ENCODE assay signal across 16 cellular contexts in genomic region chr22:37776639-37777005, GRCh38. TPM values are rescaled to one million over a fixed set of nuclear protein-coding genes. Genes with fewer than 3 reads are reported as not detected.
A peak's percentile ranks its signal among the peaks of the same experiment; 100 is the strongest.
DNase-seq lines count a peak whose midpoint lies in the region; ATAC-seq, FAIRE-seq and TF ChIP-seq lines count a peak whose summit lies in the region.
"Had no signal": no experiment of that assay in that cellular context is flagged by ENCODE, and none has a peak within 500 bp of the region (broad histone marks: within the 10 kb centered on the region; RNA-seq: fewer than 3 reads in every experiment).

No MANE protein-coding gene starts in this region.

- H3K79me2 ChIP-seq in endothelial cell of umbilical vein (ENCODE audit: control insufficient read depth, insufficient read depth, low read length) (no peaks in the 10 kb centered on the region), osteoblast (ENCODE audit: insufficient read depth, low read length) (no peaks in the 10 kb centered on the region)

- 85% methylated on average over 10 of the region's 10 CpGs for WGBS in liver
- 60% methylated on average over 6 of the region's 10 CpGs for WGBS in right lobe of liver (ENCODE audit: insufficient coverage, low coverage, low lambda C conversion rate, missing lambda C conversion rate)

- peak overlapping the region; percentile 73 to 78 for H3K27ac ChIP-seq in liver (ENCODE audit: low read depth in 1 of 2, low read length in 2 of 2)
- H3K27ac ChIP-seq in right lobe of liver: peak overlapping the region in 1 of 3 donors; percentile 71
- H3K27ac ChIP-seq in endothelial cell of umbilical vein (ENCODE audit: insufficient read depth, low read depth, low read length): no peak overlapping the region
- H3K27ac ChIP-seq in osteoblast (ENCODE audit: low read depth, low read length): peak overlapping the region; percentile 77
- H3K27ac ChIP-seq: A549, neural progenitor cell had no signal

- CTCF ChIA-PET in endothelial cell of umbilical vein (lab: Charles Lee): interaction anchor here (1.0 to 1.6 kb wide), 2 partner anchors 9 to 133 kb away, joined by 4 read pairs; no protein-coding TSS in a partner anchor

- H3K36me3 ChIP-seq in liver (ENCODE audit: control insufficient read depth in 4 of 4, insufficient read depth in 3 of 4, low read depth in 1 of 4, low read length in 3 of 4): peaks cover 0 to 29% (median 11%) of the 10 kb centered on the region in 4 donors
- peaks cover 0 to 11% (median 5%) of the 10 kb centered on the region in 4 donors for H3K36me3 ChIP-seq in right lobe of liver
- peaks cover 0 to 23% of the 10 kb centered on the region in 2 experiments for H3K36me3 ChIP-seq in endothelial cell of umbilical vein (ENCODE audit: control insufficient read depth in 2 of 2, extremely low read depth in 1 of 2, insufficient read depth in 2 of 2, low read length in 2 of 2)
- peaks cover 36% of the 10 kb centered on the region for H3K36me3 ChIP-seq in osteoblast (ENCODE audit: insufficient read depth, low read length)
- H3K36me3 ChIP-seq: neural progenitor cell had no signal

- H3K9ac ChIP-seq in liver (ENCODE audit: low read depth in 1 of 2, low read length in 2 of 2): no peak overlapping the region
- H3K9ac ChIP-seq in endothelial cell of umbilical vein (replicated peaks; ENCODE audit: extremely low read depth, insufficient read depth, low read length): no peak overlapping the region
- H3K9ac ChIP-seq: neural progenitor cell had no signal

- TF ChIP-seq CTCF in liver (IDR thresholded peaks at IDR 0.05; ENCODE audit: low read depth, low read length, missing input control) (no peak), right lobe of liver (IDR thresholded peaks at IDR 0.05) (no peak), endothelial cell of umbilical vein (IDR thresholded peaks at IDR 0.05; ENCODE audit: extremely low read depth in 1 of 2, insufficient read depth in 1 of 2, low read depth in 1 of 2, low read length in 2 of 2) (no peak), osteoblast (IDR thresholded peaks at IDR 0.05; ENCODE audit: extremely low read depth, low read depth, low read length) (no peak)

- no peak overlapping the region for H3K4me2 ChIP-seq in endothelial cell of umbilical vein (ENCODE audit: insufficient read depth, low read length)
- peak overlapping the region; percentile 60 for H3K4me2 ChIP-seq in osteoblast (ENCODE audit: insufficient read depth, low read length)
- H3K4me2 ChIP-seq: A549, neural progenitor cell had no signal

- H2AFZ ChIP-seq in endothelial cell of umbilical vein (ENCODE audit: low read depth, low read length) (no peak overlapping the region), osteoblast (ENCODE audit: low read length) (no peak overlapping the region)
- H2AFZ ChIP-seq: neural progenitor cell had no signal

- peak; percentile 68 for FAIRE-seq in endothelial cell of umbilical vein (lab: Jason Lieb, UNC)
- FAIRE-seq: A549, small intestine, TTC549 had no signal

- no peak overlapping the region for H3K4me3 ChIP-seq in liver (ENCODE audit: low read depth in 1 of 3, low read length in 3 of 3)
- H3K4me3 ChIP-seq in right lobe of liver: no peak overlapping the region
- H3K4me3 ChIP-seq in endothelial cell of umbilical vein (replicated peaks in 1 of 3; ENCODE audit: insufficient read depth in 1 of 3, low read depth in 1 of 3, low read length in 3 of 3): no peak overlapping the region
- H3K4me3 ChIP-seq in osteoblast (ENCODE audit: insufficient read depth, low read length): peak overlapping the region; percentile 10
- H3K4me3 ChIP-seq: A549, neural progenitor cell had no signal

- H3K4me1 ChIP-seq in liver (ENCODE audit: control insufficient read depth in 4 of 4, insufficient read depth in 4 of 4, low read length in 3 of 4): peaks cover 4 to 13% (median 5%) of the 10 kb centered on the region in 4 donors
- H3K4me1 ChIP-seq in right lobe of liver: peaks cover 0 to 6% (median 3%) of the 10 kb centered on the region in 4 donors
- H3K4me1 ChIP-seq in endothelial cell of umbilical vein (ENCODE audit: control insufficient read depth, extremely low read depth, insufficient read depth, low read length): peaks cover 4% of the 10 kb centered on the region
- H3K4me1 ChIP-seq in osteoblast (ENCODE audit: insufficient read depth, low read length): peaks cover 29% of the 10 kb centered on the region

- no peak for DNase-seq in right lobe of liver
- DNase-seq in endothelial cell of umbilical vein (ENCODE audit: low read depth, low spot score): no peak
- peak; percentile 76 for DNase-seq in osteoblast (ENCODE audit: insufficient read length, low spot score, missing footprints)
- DNase-seq in ecto neural progenitor cell (ENCODE audit: low spot score): no peak
- no peak for DNase-seq in AG08396 (ENCODE audit: low spot score)
- DNase-seq in head of caudate nucleus: no peak
- DNase-seq in epidermal melanocyte (ENCODE audit: insufficient read length, low spot score): no peak
- DNase-seq: activated effector memory CD4-positive, alpha-beta T cell treated with Interleukin-2 at 50 U/mL for 16 hours; anterior cingulate cortex; GDM1; stimulated activated naive CD4-positive, alpha-beta T cell treated with Interleukin-2 at 50 U/mL for 16 hours had no signal

- H3K9me3 ChIP-seq in liver (ENCODE audit: control insufficient read depth in 4 of 4, low read length in 3 of 4) (no peaks in the 10 kb centered on the region), right lobe of liver (no peaks in the 10 kb centered on the region), endothelial cell of umbilical vein (replicated peaks; ENCODE audit: control insufficient read depth, insufficient read depth, low read length) (no peaks in the 10 kb centered on the region), osteoblast (ENCODE audit: low read depth, low read length) (no peaks in the 10 kb centered on the region)
- H3K9me3 ChIP-seq: A549 had no signal

- ATAC-seq in right lobe of liver: no peak
- ATAC-seq: A549 had no signal

- no peaks in the 10 kb centered on the region for H4K20me1 ChIP-seq in endothelial cell of umbilical vein (replicated peaks; ENCODE audit: control insufficient read depth, extremely low read depth, insufficient read depth, low read length)
- H4K20me1 ChIP-seq in osteoblast (ENCODE audit: insufficient read depth, low read length): no peaks in the 10 kb centered on the region

- TF ChIP-seq RAD21 in liver (IDR thresholded peaks at IDR 0.05): no peak

- POLR2A ChIA-PET in endothelial cell of umbilical vein (lab: Charles Lee): no interaction called here

- dilution Hi-C loops in endothelial cell of umbilical vein (cut with MboI; ENCODE audit: extremely low pct_ligation_motif_present, low sequenced_read_pairs): no loop called here

- no peaks in the 10 kb centered on the region for H3K9me1 ChIP-seq in endothelial cell of umbilical vein (replicated peaks; ENCODE audit: control insufficient read depth, extremely low read depth, insufficient read depth, low read length)

- TF ChIP-seq POLR2A in right lobe of liver (IDR thresholded peaks at IDR 0.05) (no peak), endothelial cell of umbilical vein (IDR thresholded peaks at IDR 0.05; ENCODE audit: low read depth, low read length) (no peak)

- H3K27me3 ChIP-seq in liver (ENCODE audit: control insufficient read depth in 4 of 4, insufficient read depth in 4 of 4, low read length in 3 of 4) (no peaks in the 10 kb centered on the region), right lobe of liver (no peaks in the 10 kb centered on the region), endothelial cell of umbilical vein (ENCODE audit: control insufficient read depth in 2 of 2, insufficient read depth in 2 of 2, low read length in 2 of 2) (no peaks in the 10 kb centered on the region), osteoblast (ENCODE audit: insufficient read depth, low read length) (no peaks in the 10 kb centered on the region)
- H3K27me3 ChIP-seq: neural progenitor cell had no signal

- BruUV-seq in endothelial cell of umbilical vein (replicated peaks; lab: Mats Ljungman, UMichigan): no TSS peak

- intact Hi-C loops in right lobe of liver (cut with DNase I) (no loop called here), endothelial cell of umbilical vein (cut with micrococcal nuclease) (no loop called here), head of caudate nucleus (cut with DNase I) (no loop called here)

TF ChIP-seq in liver, 16 proteins besides CTCF, POLR2A, EP300 and RAD21 (continues in another document):
- no peak for TF ChIP-seq HNF4G (IDR thresholded peaks at IDR 0.05)
- no peak for TF ChIP-seq FOXA2 (IDR thresholded peaks at IDR 0.05)
- TF ChIP-seq GABPA (IDR thresholded peaks at IDR 0.05 in 1 of 2, conservative IDR thresholded peaks at IDR 0.05 in 1 of 2): no peak
- no peak for TF ChIP-seq NR2F2 (IDR thresholded peaks at IDR 0.05)
- no peak for TF ChIP-seq HNF4A (conservative IDR thresholded peaks at IDR 0.05)

TF ChIP-seq in endothelial cell of umbilical vein, 7 proteins besides CTCF, POLR2A, EP300 and RAD21 (continues in another document):
- TF ChIP-seq MYC (IDR thresholded peaks at IDR 0.05; ENCODE audit: low read depth, low read length) (no peak), GATA2 (IDR thresholded peaks at IDR 0.05; ENCODE audit: insufficient read depth, insufficient read length, low read depth, low read length) (no peak), POLR2AphosphoS5 (IDR thresholded peaks at IDR 0.05; ENCODE audit: insufficient read depth, low read depth, low read length) (no peak)

RNA-seq across cellular contexts. Expression of gene GCAT, which starts 31.1 kb away (rescaled TPM):
- total RNA-seq in liver: 10 to 100 TPM; 27.7 to 31.8 TPM
- 10 to 100 TPM; 20.7 to 32.6 TPM for polyA plus RNA-seq in liver
- 10 to 100 TPM; 21.9 to 43.0 (median 29.8) TPM for total RNA-seq in right lobe of liver
- 19.7 and 19.9 TPM in 2 replicates for total RNA-seq in endothelial cell of umbilical vein
- polyA plus RNA-seq in endothelial cell of umbilical vein: 19.7 and 24.4 TPM in 2 replicates
- polyA plus RNA-seq in endothelial cell of umbilical vein (2011; cell fraction: cytosol; rRNA removed): 14.5 and 16.7 TPM in 2 replicates
- polyA plus RNA-seq in endothelial cell of umbilical vein (2011; cell fraction: nucleus; rRNA removed): 11.3 and 14.8 TPM in 2 replicates
- 11.3 and 13.0 TPM in 2 replicates for polyA plus RNA-seq in endothelial cell of umbilical vein (2012)
- polyA minus RNA-seq in endothelial cell of umbilical vein: 10.5 and 11.2 TPM in 2 replicates
- 6.8 TPM for polyA minus RNA-seq in endothelial cell of umbilical vein (2011; cell fraction: cytosol; rRNA and poly(A)+ RNA removed)
- polyA minus RNA-seq in endothelial cell of umbilical vein (2011; cell fraction: nucleus; rRNA and poly(A)+ RNA removed): 2.5 and 3.3 TPM in 2 replicates
- 25.9 and 26.8 TPM in 2 replicates for total RNA-seq in osteoblast

RNA-seq across cellular contexts. Expression of gene GALR3, which starts 46.6 kb away (rescaled TPM):
- total RNA-seq in liver (not detected), right lobe of liver (under 1 TPM in 2 of 6 experiments, not detected in 4; 0.29 to 0.83 TPM), endothelial cell of umbilical vein (not detected in 2 replicates), osteoblast (not detected in 2 replicates)
- polyA plus RNA-seq in liver (not detected), endothelial cell of umbilical vein (not detected in 2 replicates)
- polyA plus RNA-seq in endothelial cell of umbilical vein (2011; cell fraction: cytosol; rRNA removed): not detected in 2 replicates
- not detected in 2 replicates for polyA plus RNA-seq in endothelial cell of umbilical vein (2011; cell fraction: nucleus; rRNA removed)
- polyA plus RNA-seq in endothelial cell of umbilical vein (2012): not detected in 2 replicates
- 0.34 TPM in 1 of 2 replicates, not detected in the other for polyA minus RNA-seq in endothelial cell of umbilical vein
- not detected for polyA minus RNA-seq in endothelial cell of umbilical vein (2011; cell fraction: cytosol; rRNA and poly(A)+ RNA removed)
- not detected in 2 replicates for polyA minus RNA-seq in endothelial cell of umbilical vein (2011; cell fraction: nucleus; rRNA and poly(A)+ RNA removed)
- polyA plus RNA-seq: A549, small intestine had no signal
